Comparison of ENCODE assay signal across 8 cellular contexts in the genomic region with DNA sequence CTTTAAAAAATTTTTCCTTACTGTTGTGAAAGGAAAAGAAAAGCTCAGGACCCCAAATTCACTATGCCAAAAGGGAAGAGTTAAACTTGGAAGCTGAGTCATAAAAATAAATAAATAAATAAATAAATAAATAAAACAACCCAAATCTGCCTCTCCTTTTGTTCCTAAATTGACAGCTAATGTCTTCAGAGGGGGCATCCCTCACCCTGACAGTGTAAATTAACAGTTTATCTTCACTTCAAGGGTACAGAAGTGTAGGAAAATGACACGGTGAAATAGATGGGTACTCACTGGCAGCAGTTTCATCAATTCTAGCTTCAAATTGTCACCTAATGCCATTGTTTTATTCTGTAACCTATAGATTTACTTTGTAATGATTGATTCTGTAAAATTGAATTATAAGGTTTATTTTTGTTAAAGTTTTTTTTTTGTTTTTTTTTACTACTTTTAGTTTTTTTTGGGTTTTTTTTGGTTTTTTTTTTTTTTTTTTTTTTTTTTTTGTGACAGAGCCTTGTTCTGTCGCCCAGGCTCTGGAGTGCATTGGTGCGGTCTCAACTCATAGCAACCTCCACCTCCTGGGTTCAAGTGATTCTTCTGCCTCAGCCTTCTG. TPM values are rescaled to one million over a fixed set of nuclear protein-coding genes. Genes with fewer than 3 reads are reported as not detected.
DNase-seq lines count a peak whose midpoint lies in the region; ATAC-seq, FAIRE-seq and TF ChIP-seq lines count a peak whose summit lies in the region.

No MANE protein-coding gene starts in this region.

- DNase-seq in GM12865 (ENCODE audit: low read depth) = no peak
- peak; percentile 5 for DNase-seq in NCI-H748 treated with DMSO at 0.1 percent for 48 hours (lab: John Stamatoyannopoulos, UW)
- no peak for DNase-seq in colonic mucosa
- DNase-seq in pancreas = no peak
- no peak for DNase-seq in NK-92 (lab: John Stamatoyannopoulos, UW; ENCODE audit: unreplicated experiment)
- DNase-seq in germinal center (ENCODE audit: low spot score) = no peak

- H3K9me3 ChIP-seq in colonic mucosa = no peaks in the 10 kb centered on the region
- no peaks in the 10 kb centered on the region for H3K9me3 ChIP-seq in pancreas

- H3K27ac ChIP-seq in colonic mucosa (peak overlapping the region; percentile 67), pancreas (peak overlapping the region in 3 of 4 donors; percentile 51 to 89 (median 87))

- TF ChIP-seq CTCF in GM12865 (IDR thresholded peaks at IDR 0.05; ENCODE audit: insufficient read depth, low read depth, low read length, missing control alignments) (no peak), colonic mucosa (IDR thresholded peaks at IDR 0.05) (no peak), pancreas (IDR thresholded peaks at IDR 0.05) (no peak)

- ATAC-seq in pancreas = no peak
- no peak for ATAC-seq in GM21786 (IDR thresholded peaks at IDR 0.05; ENCODE audit: unreplicated experiment)
- no peak for ATAC-seq in HG03280 (IDR thresholded peaks at IDR 0.05; ENCODE audit: unreplicated experiment)

- H3K27me3 ChIP-seq in colonic mucosa (no peaks in the 10 kb centered on the region), pancreas (no peaks in the 10 kb centered on the region)

- H3K4me1 ChIP-seq in colonic mucosa (no peaks in the 10 kb centered on the region), pancreas (peaks cover 0 to 19% (median 13%) of the 10 kb centered on the region in 3 donors)

- no peak for FAIRE-seq in pancreas (lab: Jason Lieb, UNC)

- H3K4me3 ChIP-seq in GM12865 (ENCODE audit: low read depth, low read length) (peak overlapping the region; percentile 81), colonic mucosa (no peak overlapping the region), pancreas (peak overlapping the region in 1 of 4 donors; percentile 46)

- intact Hi-C loops in colonic mucosa (cut with DNase I) = no loop called here
- intact Hi-C loops in pancreas (cut with DNase I) = no loop called here

- no peak overlapping the region for H3K9ac ChIP-seq in colonic mucosa (ENCODE audit: low read depth in 2 of 2, low read length in 2 of 2)

- H3K36me3 ChIP-seq in colonic mucosa (no peaks in the 10 kb centered on the region), pancreas (no peaks in the 10 kb centered on the region)

- 81 to 87% methylated on average over 3 of the region's 3 CpGs for WGBS in pancreas, 2 donors

RNA-seq across cellular contexts. Expression of gene ANXA1, which starts 18.5 kb away (rescaled TPM):
- total RNA-seq in colonic mucosa (10 to 100 TPM; 19.7 to 58.2 TPM), pancreas (10 to 100 TPM in 3 of 6 donors, 1 to 10 TPM in 3; 4.6 to 36.6 (median 17.7) TPM)
- 10 to 100 TPM; 30.4 to 34.2 TPM for polyA plus RNA-seq in pancreas
